In genomic region chr7:142568430-142569097, GRCh38 we compare ENCODE assay signal across 15 cellular contexts.
DNase-seq lines count a peak whose midpoint lies in the region; TF ChIP-seq lines count a peak whose summit lies in the region.
"Had no signal": no experiment of that assay in that cellular context is flagged by ENCODE, and none has a peak within 500 bp of the region (broad histone marks: within the 10 kb centered on the region; RNA-seq: fewer than 3 reads in every experiment).

No MANE protein-coding gene starts in this region.

- BruUV-seq in MCF 10A (replicated peaks; lab: Mats Ljungman, UMichigan) = no TSS peak

- H3K4me3 Mint-ChIP-seq in MCF 10A (ENCODE audit: unreplicated experiment) = no peak overlapping the region
- H3K4me3 Mint-ChIP-seq: activated naive CD8-positive, alpha-beta T cell treated with anti-CD3 and anti-CD28 coated beads, Interleukin-2, amount 50 U/mL, for 24 hours; B cell; neural crest cell had no signal

- H3K4me1 ChIP-seq in breast epithelium = no peaks in the 10 kb centered on the region
- no peaks in the 10 kb centered on the region for H3K4me1 ChIP-seq in prostate gland (replicated peaks)
- H3K4me1 ChIP-seq: vagina had no signal

- no peak overlapping the region for H3K4me3 ChIP-seq in breast epithelium
- no peak overlapping the region for H3K4me3 ChIP-seq in fibroblast of the aortic adventitia (ENCODE audit: low read depth, low read length)
- no peak overlapping the region for H3K4me3 ChIP-seq in prostate gland
- H3K4me3 ChIP-seq: vagina had no signal

- no peaks in the 10 kb centered on the region for H3K27me3 Mint-ChIP-seq in MCF 10A (ENCODE audit: insufficient read depth, unreplicated experiment)

- TF ChIP-seq POLR2A in breast epithelium (IDR thresholded peaks at IDR 0.05) (no peak), prostate gland (IDR thresholded peaks at IDR 0.05) (no peak)

- no peaks in the 10 kb centered on the region for H3K36me3 Mint-ChIP-seq in MCF 10A (ENCODE audit: insufficient read depth, unreplicated experiment)

- H3K27ac Mint-ChIP-seq in MCF 10A (ENCODE audit: low read depth, unreplicated experiment) = no peak overlapping the region
- H3K27ac Mint-ChIP-seq: activated naive CD8-positive, alpha-beta T cell treated with anti-CD3 and anti-CD28 coated beads, Interleukin-2, amount 50 U/mL, for 24 hours; B cell had no signal

- 82% methylated on average over 5 of the region's 5 CpGs for WGBS in prostate gland

- CTCF ChIA-PET in MCF 10A (lab: Yijun Ruan, JAX) = interaction anchor here (0.7 to 1.4 kb wide), 2 partner anchors 35 to 438 kb away, joined by 4 to 5 read pairs; no protein-coding TSS in a partner anchor

- POLR2A ChIA-PET in MCF 10A (lab: Yijun Ruan, JAX) = interaction anchor here (0.7 to 1.5 kb wide), 2 partner anchors 13 to 1429 kb away, joined by 3 read pairs; no protein-coding TSS in a partner anchor

- H3K27ac ChIP-seq in breast epithelium = no peak overlapping the region
- H3K27ac ChIP-seq in prostate gland = no peak overlapping the region
- H3K27ac ChIP-seq: KMS-11, vagina had no signal

- H3K4me1 Mint-ChIP-seq in MCF 10A (ENCODE audit: insufficient read depth, unreplicated experiment) = peaks cover 15% of the 10 kb centered on the region
- H3K4me1 Mint-ChIP-seq: B cell, neural crest cell had no signal

- H3K9me3 ChIP-seq in breast epithelium (no peaks in the 10 kb centered on the region), prostate gland (no peaks in the 10 kb centered on the region)
- H3K9me3 ChIP-seq: vagina had no signal

- H3K27me3 ChIP-seq in breast epithelium (no peaks in the 10 kb centered on the region), prostate gland (replicated peaks; ENCODE audit: insufficient read depth) (no peaks in the 10 kb centered on the region)
- H3K27me3 ChIP-seq: vagina had no signal

- H3K36me3 ChIP-seq in breast epithelium (no peaks in the 10 kb centered on the region), prostate gland (no peaks in the 10 kb centered on the region)
- H3K36me3 ChIP-seq: vagina had no signal

- TF ChIP-seq CTCF in MCF 10A (IDR thresholded peaks at IDR 0.05; ENCODE audit: unreplicated experiment) (no peak), breast epithelium (IDR thresholded peaks at IDR 0.05) (no peak), fibroblast of the aortic adventitia (IDR thresholded peaks at IDR 0.05; ENCODE audit: insufficient read depth, low read length) (no peak), prostate gland (IDR thresholded peaks at IDR 0.05) (no peak)

- peaks cover 9% of the 10 kb centered on the region for H3K9me3 Mint-ChIP-seq in MCF 10A (ENCODE audit: unreplicated experiment)
- H3K9me3 Mint-ChIP-seq: activated naive CD8-positive, alpha-beta T cell treated with anti-CD3 and anti-CD28 coated beads, Interleukin-2, amount 50 U/mL, for 24 hours; neural crest cell had no signal

- DNase-seq in MCF 10A (ENCODE audit: unreplicated experiment) (peak; percentile 65), breast epithelium (ENCODE audit: low spot score in 2 of 2) (no peak), RPMI7951 (ENCODE audit: low read depth) (peak; percentile 85), fibroblast of the aortic adventitia (ENCODE audit: low read depth) (peak; percentile 84), activated gamma-delta T cell treated with Interleukin-2 at 50 U/mL for 16 hours (no peak), prostate gland (ENCODE audit: low spot score) (no peak), KG1 (lab: John Stamatoyannopoulos, UW) (no peak)
- no peak for DNase-seq in activated CD8-positive, alpha-beta memory T cell treated with anti-CD3 and anti-CD28 coated beads, Interleukin-2, amount 50 U/mL, for 48 hours
- DNase-seq: activated CD4-positive, alpha-beta T cell treated with anti-CD3 and anti-CD28 coated beads for 4 hours; activated naive CD8-positive, alpha-beta T cell treated with anti-CD3 and anti-CD28 coated beads, Interleukin-2, amount 50 U/mL, for 24 hours; hypothalamus had no signal

- intact Hi-C loops in MCF 10A (cut with micrococcal nuclease) (no loop called here), breast epithelium (cut with DNase I; ENCODE audit: low total_unique reads) (no loop called here), prostate gland (cut with DNase I) (no loop called here)

Comparison
In these comparisons a context has a peak if more than half of its experiments do, and no peak if none do; other contexts are left out.
1. DNase-seq: peak in MCF 10A (single experiment), RPMI7951 (single experiment) and fibroblast of the aortic adventitia (single experiment); none in breast epithelium (0 of 2), activated gamma-delta T cell treated with Interleukin-2 at 50 U/mL for 16 hours (single experiment), prostate gland (single experiment), KG1 (single experiment) and activated CD8-positive, alpha-beta memory T cell treated with anti-CD3 and anti-CD28 coated beads, Interleukin-2, amount 50 U/mL, for 48 hours (single experiment).